ENCODE assay signal across 3 cellular contexts in genomic region chr1:27773732-27774445, GRCh38.
TF ChIP-seq lines count a peak whose summit lies in the region.

No MANE protein-coding gene starts in this region.

TF ChIP-seq in HCT116, 20 proteins besides CTCF, POLR2A, EP300 and RAD21:
- TF ChIP-seq, protein P1, sequence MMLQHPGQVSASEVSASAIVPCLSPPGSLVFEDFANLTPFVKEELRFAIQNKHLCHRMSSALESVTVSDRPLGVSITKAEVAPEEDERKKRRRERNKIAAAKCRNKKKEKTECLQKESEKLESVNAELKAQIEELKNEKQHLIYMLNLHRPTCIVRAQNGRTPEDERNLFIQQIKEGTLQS (IDR thresholded peaks at IDR 0.05): no peak
- TF ChIP-seq, protein P2, sequence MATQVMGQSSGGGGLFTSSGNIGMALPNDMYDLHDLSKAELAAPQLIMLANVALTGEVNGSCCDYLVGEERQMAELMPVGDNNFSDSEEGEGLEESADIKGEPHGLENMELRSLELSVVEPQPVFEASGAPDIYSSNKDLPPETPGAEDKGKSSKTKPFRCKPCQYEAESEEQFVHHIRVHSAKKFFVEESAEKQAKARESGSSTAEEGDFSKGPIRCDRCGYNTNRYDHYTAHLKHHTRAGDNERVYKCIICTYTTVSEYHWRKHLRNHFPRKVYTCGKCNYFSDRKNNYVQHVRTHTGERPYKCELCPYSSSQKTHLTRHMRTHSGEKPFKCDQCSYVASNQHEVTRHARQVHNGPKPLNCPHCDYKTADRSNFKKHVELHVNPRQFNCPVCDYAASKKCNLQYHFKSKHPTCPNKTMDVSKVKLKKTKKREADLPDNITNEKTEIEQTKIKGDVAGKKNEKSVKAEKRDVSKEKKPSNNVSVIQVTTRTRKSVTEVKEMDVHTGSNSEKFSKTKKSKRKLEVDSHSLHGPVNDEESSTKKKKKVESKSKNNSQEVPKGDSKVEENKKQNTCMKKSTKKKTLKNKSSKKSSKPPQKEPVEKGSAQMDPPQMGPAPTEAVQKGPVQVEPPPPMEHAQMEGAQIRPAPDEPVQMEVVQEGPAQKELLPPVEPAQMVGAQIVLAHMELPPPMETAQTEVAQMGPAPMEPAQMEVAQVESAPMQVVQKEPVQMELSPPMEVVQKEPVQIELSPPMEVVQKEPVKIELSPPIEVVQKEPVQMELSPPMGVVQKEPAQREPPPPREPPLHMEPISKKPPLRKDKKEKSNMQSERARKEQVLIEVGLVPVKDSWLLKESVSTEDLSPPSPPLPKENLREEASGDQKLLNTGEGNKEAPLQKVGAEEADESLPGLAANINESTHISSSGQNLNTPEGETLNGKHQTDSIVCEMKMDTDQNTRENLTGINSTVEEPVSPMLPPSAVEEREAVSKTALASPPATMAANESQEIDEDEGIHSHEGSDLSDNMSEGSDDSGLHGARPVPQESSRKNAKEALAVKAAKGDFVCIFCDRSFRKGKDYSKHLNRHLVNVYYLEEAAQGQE (IDR thresholded peaks at IDR 0.05; ENCODE audit: low read depth): no peak
- TF ChIP-seq FOSL1 (IDR thresholded peaks at IDR 0.05; ENCODE audit: low read depth): no peak
- TF ChIP-seq ZFX (IDR thresholded peaks at IDR 0.05): no peak
- TF ChIP-seq TCF7L2 (IDR thresholded peaks at IDR 0.05; ENCODE audit: borderline replicate concordance, extremely low read depth, insufficient read depth, insufficient read length): no peak
- no peak for TF ChIP-seq ELF1 (IDR thresholded peaks at IDR 0.05; ENCODE audit: borderline replicate concordance, low read depth)
- TF ChIP-seq ZBTB33 (IDR thresholded peaks at IDR 0.05; ENCODE audit: extremely low read depth, insufficient replicate concordance, low read length): no peak
- no peak for TF ChIP-seq SP1 (IDR thresholded peaks at IDR 0.05; ENCODE audit: low read depth)
- TF ChIP-seq, protein P3, sequence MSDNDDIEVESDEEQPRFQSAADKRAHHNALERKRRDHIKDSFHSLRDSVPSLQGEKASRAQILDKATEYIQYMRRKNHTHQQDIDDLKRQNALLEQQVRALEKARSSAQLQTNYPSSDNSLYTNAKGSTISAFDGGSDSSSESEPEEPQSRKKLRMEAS (IDR thresholded peaks at IDR 0.05): no peak
- TF ChIP-seq YY1 (IDR thresholded peaks at IDR 0.05; ENCODE audit: extremely low read depth, insufficient replicate concordance, low read depth, low read length): no peak
- no peak for TF ChIP-seq POLR2AphosphoS5 (IDR thresholded peaks at IDR 0.05; ENCODE audit: low read depth, low read length)
- no peak for TF ChIP-seq EGR1 (IDR thresholded peaks at IDR 0.05; ENCODE audit: low read depth)
- no peak for TF ChIP-seq EZH2phosphoT487 (IDR thresholded peaks at IDR 0.05; ENCODE audit: borderline replicate concordance)
- no peak for TF ChIP-seq SRF (IDR thresholded peaks at IDR 0.05; ENCODE audit: low read depth)
- no peak for TF ChIP-seq JUND (IDR thresholded peaks at IDR 0.05)
TF ChIP-seq in HCT116: peak in this region for 0.

TF ChIP-seq in SK-N-SH treated with all-trans-retinoic acid at 6 μM for 48 hours, 23 proteins besides CTCF, POLR2A, EP300 and RAD21:
- no peak for TF ChIP-seq ISL1 (CRISPR knock-in tag; IDR thresholded peaks at IDR 0.05)
- TF ChIP-seq PATZ1 (CRISPR knock-in tag; IDR thresholded peaks at IDR 0.05; ENCODE audit: borderline replicate concordance): no peak
- no peak for TF ChIP-seq BACH2 (CRISPR knock-in tag; IDR thresholded peaks at IDR 0.05; ENCODE audit: borderline replicate concordance)
- no peak for TF ChIP-seq RARB (CRISPR knock-in tag; IDR thresholded peaks at IDR 0.05)
- TF ChIP-seq ESRRG (CRISPR knock-in tag; IDR thresholded peaks at IDR 0.05): no peak
- no peak for TF ChIP-seq OSR1 (CRISPR knock-in tag; IDR thresholded peaks at IDR 0.05)
- TF ChIP-seq ZC3H10 (CRISPR knock-in tag; IDR thresholded peaks at IDR 0.05): no peak
- no peak for TF ChIP-seq CREB5 (CRISPR knock-in tag; IDR thresholded peaks at IDR 0.05; ENCODE audit: low read depth)

TF ChIP-seq in H1, 55 proteins besides CTCF, POLR2A, EP300 and RAD21:
- TF ChIP-seq SIN3A (conservative IDR thresholded peaks at IDR 0.05 in 1 of 2, IDR thresholded peaks at IDR 0.05 in 1 of 2; ENCODE audit: low read depth in 1 of 2, low read length in 2 of 2): 0 out of 4 replicates have a peak, but pooled peaks of 1 of the 2 experiments have one; percentile 32
- peak; percentile 5 for TF ChIP-seq SAP30 (IDR thresholded peaks at IDR 0.05; ENCODE audit: insufficient read depth, insufficient replicate concordance, low read length)
- TF ChIP-seq, protein P4, sequence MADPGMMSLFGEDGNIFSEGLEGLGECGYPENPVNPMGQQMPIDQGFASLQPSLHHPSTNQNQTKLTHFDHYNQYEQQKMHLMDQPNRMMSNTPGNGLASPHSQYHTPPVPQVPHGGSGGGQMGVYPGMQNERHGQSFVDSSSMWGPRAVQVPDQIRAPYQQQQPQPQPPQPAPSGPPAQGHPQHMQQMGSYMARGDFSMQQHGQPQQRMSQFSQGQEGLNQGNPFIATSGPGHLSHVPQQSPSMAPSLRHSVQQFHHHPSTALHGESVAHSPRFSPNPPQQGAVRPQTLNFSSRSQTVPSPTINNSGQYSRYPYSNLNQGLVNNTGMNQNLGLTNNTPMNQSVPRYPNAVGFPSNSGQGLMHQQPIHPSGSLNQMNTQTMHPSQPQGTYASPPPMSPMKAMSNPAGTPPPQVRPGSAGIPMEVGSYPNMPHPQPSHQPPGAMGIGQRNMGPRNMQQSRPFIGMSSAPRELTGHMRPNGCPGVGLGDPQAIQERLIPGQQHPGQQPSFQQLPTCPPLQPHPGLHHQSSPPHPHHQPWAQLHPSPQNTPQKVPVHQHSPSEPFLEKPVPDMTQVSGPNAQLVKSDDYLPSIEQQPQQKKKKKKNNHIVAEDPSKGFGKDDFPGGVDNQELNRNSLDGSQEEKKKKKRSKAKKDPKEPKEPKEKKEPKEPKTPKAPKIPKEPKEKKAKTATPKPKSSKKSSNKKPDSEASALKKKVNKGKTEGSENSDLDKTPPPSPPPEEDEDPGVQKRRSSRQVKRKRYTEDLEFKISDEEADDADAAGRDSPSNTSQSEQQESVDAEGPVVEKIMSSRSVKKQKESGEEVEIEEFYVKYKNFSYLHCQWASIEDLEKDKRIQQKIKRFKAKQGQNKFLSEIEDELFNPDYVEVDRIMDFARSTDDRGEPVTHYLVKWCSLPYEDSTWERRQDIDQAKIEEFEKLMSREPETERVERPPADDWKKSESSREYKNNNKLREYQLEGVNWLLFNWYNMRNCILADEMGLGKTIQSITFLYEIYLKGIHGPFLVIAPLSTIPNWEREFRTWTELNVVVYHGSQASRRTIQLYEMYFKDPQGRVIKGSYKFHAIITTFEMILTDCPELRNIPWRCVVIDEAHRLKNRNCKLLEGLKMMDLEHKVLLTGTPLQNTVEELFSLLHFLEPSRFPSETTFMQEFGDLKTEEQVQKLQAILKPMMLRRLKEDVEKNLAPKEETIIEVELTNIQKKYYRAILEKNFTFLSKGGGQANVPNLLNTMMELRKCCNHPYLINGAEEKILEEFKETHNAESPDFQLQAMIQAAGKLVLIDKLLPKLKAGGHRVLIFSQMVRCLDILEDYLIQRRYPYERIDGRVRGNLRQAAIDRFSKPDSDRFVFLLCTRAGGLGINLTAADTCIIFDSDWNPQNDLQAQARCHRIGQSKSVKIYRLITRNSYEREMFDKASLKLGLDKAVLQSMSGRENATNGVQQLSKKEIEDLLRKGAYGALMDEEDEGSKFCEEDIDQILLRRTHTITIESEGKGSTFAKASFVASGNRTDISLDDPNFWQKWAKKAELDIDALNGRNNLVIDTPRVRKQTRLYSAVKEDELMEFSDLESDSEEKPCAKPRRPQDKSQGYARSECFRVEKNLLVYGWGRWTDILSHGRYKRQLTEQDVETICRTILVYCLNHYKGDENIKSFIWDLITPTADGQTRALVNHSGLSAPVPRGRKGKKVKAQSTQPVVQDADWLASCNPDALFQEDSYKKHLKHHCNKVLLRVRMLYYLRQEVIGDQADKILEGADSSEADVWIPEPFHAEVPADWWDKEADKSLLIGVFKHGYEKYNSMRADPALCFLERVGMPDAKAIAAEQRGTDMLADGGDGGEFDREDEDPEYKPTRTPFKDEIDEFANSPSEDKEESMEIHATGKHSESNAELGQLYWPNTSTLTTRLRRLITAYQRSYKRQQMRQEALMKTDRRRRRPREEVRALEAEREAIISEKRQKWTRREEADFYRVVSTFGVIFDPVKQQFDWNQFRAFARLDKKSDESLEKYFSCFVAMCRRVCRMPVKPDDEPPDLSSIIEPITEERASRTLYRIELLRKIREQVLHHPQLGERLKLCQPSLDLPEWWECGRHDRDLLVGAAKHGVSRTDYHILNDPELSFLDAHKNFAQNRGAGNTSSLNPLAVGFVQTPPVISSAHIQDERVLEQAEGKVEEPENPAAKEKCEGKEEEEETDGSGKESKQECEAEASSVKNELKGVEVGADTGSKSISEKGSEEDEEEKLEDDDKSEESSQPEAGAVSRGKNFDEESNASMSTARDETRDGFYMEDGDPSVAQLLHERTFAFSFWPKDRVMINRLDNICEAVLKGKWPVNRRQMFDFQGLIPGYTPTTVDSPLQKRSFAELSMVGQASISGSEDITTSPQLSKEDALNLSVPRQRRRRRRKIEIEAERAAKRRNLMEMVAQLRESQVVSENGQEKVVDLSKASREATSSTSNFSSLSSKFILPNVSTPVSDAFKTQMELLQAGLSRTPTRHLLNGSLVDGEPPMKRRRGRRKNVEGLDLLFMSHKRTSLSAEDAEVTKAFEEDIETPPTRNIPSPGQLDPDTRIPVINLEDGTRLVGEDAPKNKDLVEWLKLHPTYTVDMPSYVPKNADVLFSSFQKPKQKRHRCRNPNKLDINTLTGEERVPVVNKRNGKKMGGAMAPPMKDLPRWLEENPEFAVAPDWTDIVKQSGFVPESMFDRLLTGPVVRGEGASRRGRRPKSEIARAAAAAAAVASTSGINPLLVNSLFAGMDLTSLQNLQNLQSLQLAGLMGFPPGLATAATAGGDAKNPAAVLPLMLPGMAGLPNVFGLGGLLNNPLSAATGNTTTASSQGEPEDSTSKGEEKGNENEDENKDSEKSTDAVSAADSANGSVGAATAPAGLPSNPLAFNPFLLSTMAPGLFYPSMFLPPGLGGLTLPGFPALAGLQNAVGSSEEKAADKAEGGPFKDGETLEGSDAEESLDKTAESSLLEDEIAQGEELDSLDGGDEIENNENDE (IDR thresholded peaks at IDR 0.05; ENCODE audit: insufficient replicate concordance, low read length): no peak
